In the genomic region with DNA sequence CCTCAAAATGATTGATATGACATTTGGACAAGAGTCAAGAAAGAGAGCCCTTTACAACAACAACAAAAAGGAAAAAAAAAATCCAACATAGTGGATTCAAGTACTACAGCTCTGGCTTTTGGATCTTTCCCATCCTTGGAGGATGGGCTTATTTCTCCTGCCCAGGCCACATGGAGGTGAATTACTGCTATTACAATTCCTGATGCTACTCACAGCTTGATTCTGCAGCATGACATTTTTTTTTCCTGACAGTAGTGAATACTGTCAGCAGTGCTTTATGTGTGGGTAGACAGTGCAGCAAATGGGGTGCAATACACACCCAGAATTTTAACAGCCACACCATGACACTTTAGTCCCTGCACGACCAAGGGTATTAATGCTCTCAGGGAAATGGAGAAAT, we compare ENCODE assay signal across 21 cellular contexts.
"Had no signal": no experiment of that assay in that cellular context is flagged by ENCODE, and none has a peak within 500 bp of the region (broad histone marks: within the 10 kb centered on the region; RNA-seq: fewer than 3 reads in every experiment).

No MANE protein-coding gene starts in this region.

- H3K27me3 ChIP-seq: SJSA1 had no signal

- H3K27ac ChIP-seq: SJSA1, SK-N-MC had no signal

- DNase-seq: Karpas-422, KG1, MV-4-11, NCI-H1048, NCI-H1105, NCI-H1417, NCI-H1436 treated with DMSO at 0.1 percent for 48 hours, NCI-H1694, NCI-H187 treated with DMSO at 0.1 percent for 48 hours, NCI-H2029 treated with DMSO at 0.1 percent for 48 hours, NCI-H345, NCI-H446 treated with DMSO at 0.1 percent for 48 hours, NCI-H510A treated with DMSO at 0.1 percent for 48 hours, NCI-H526, NCI-H82, Right ventricle myocardium superior, RPMI8226, SIG-M5 had no signal

- FAIRE-seq: RCC 7860 had no signal

- H3K4me3 ChIP-seq: SJSA1, SK-N-MC had no signal

- H3K36me3 ChIP-seq: SJSA1 had no signal

- H3K4me1 ChIP-seq: SJSA1 had no signal
